27 cellular contexts compared by ENCODE assay signal in the genomic region with DNA sequence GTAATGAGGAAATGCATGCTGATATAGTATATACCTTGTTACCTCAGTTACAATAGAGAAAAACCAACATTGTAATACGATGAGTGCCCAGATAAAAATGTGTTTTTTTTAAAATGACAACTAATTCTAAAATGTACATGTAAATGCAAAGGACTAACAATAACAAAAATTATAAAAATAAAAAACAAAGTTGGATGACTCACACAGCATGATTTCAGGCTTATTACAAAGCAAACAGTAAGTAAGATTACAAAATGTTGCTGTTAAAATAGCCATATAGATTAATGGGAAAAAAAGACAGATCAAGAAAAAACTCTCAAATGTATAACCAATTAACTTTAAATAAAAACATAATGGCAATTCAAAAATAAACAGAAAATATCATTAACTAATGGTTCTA.
"Had no signal": no experiment of that assay in that cellular context is flagged by ENCODE, and none has a peak within 500 bp of the region (broad histone marks: within the 10 kb centered on the region; RNA-seq: fewer than 3 reads in every experiment).

No MANE protein-coding gene starts in this region.

- H3K9me3 ChIP-seq: neutrophil, psoas muscle, right lobe of liver, testis, thyroid gland, transverse colon, upper lobe of left lung, vagina had no signal

- H3K27me3 Mint-ChIP-seq: naive B cell; stimulated activated naive B cell treated with anti-CD40 and anti-IgM and Interleukin-4, amounts not matched to agents 10 μg/mL and 1 μg/mL and 100 μg/mL, for 72 hours had no signal

- H3K4me1 ChIP-seq: left ventricle myocardium inferior, neural progenitor cell, parathyroid adenoma, right lobe of liver, stomach, testis, thyroid gland, transverse colon, upper lobe of left lung, vagina had no signal

- H3K9ac ChIP-seq: neural progenitor cell, parathyroid adenoma had no signal

- H3K79me2 ChIP-seq: parathyroid adenoma had no signal

- H3K36me3 ChIP-seq: left ventricle myocardium inferior, neural progenitor cell, neutrophil, right lobe of liver, stomach, thyroid gland, upper lobe of left lung, vagina had no signal

- DNase-seq: hypothalamus; immature natural killer cell; islet precursor cell; left ventricle myocardium inferior; mesendoderm; naive B cell; natural killer cell; nephron progenitor cell; occipital lobe; psoas muscle; right lobe of liver; stimulated activated CD4-positive, alpha-beta T cell treated with anti-CD3 and anti-CD28 coated beads, Interleukin-12 subunit alpha, Interleukin-12 subunit beta, amount 100 ng/mL, for 4 hours; stimulated activated CD4-positive, alpha-beta T cell treated with anti-CD3 and anti-CD28 coated beads, Interleukin-15, amount 100 ng/mL, for 24 hours; stimulated activated CD4-positive, alpha-beta T cell treated with anti-CD3 and anti-CD28 coated beads, Interleukin-2, amount 100 ng/mL, for 24 hours; stimulated activated CD4-positive, alpha-beta T cell treated with anti-CD3 and anti-CD28 coated beads, Interleukin-4, amount 100 ng/mL, for 1 hour; stimulated activated naive B cell treated with anti-CD40 and anti-IgM and Interleukin-4, amounts not matched to agents 10 μg/mL and 1 μg/mL and 100 μg/mL, for 72 hours; stimulated activated naive CD8-positive, alpha-beta T cell treated with anti-CD3 and anti-CD28 coated beads, Interleukin-15, Interleukin-2, amounts not matched to agents 100 U/mL and 50 U/mL, for 24 hours; stomach; testis; thyroid gland; transverse colon; upper lobe of left lung had no signal

- H3K4me3 ChIP-seq: left ventricle myocardium inferior, neural progenitor cell, psoas muscle, right lobe of liver, stomach, testis, thyroid gland, transverse colon, upper lobe of left lung, vagina had no signal

- H3K4me1 Mint-ChIP-seq: immature natural killer cell; naive B cell; natural killer cell; nephron progenitor cell; neural progenitor cell; stimulated activated naive B cell treated with anti-CD40 and anti-IgM and Interleukin-4, amounts not matched to agents 10 μg/mL and 1 μg/mL and 100 μg/mL, for 72 hours had no signal

- ATAC-seq: natural killer cell; psoas muscle; right lobe of liver; stimulated activated naive B cell treated with anti-CD40 and anti-IgM and Interleukin-4, amounts not matched to agents 10 μg/mL and 1 μg/mL and 100 μg/mL, for 72 hours; stimulated activated naive CD8-positive, alpha-beta T cell treated with anti-CD3 and anti-CD28 coated beads, Interleukin-15, Interleukin-2, amounts not matched to agents 100 U/mL and 50 U/mL, for 24 hours had no signal

- H3K36me3 Mint-ChIP-seq: mesothelial cell of epicardium; naive B cell; neural progenitor cell; stimulated activated naive B cell treated with anti-CD40 and anti-IgM and Interleukin-4, amounts not matched to agents 10 μg/mL and 1 μg/mL and 100 μg/mL, for 72 hours had no signal

- H3K4me3 Mint-ChIP-seq: immature natural killer cell; mesothelial cell of epicardium; naive B cell; natural killer cell; nephron progenitor cell; neural progenitor cell; stimulated activated naive B cell treated with anti-CD40 and anti-IgM and Interleukin-4, amounts not matched to agents 10 μg/mL and 1 μg/mL and 100 μg/mL, for 72 hours had no signal

- H3K27me3 ChIP-seq: neural progenitor cell, neutrophil, right lobe of liver, stomach, testis, thyroid gland, transverse colon, upper lobe of left lung, vagina had no signal

- H3K27ac ChIP-seq: left ventricle myocardium inferior, neural progenitor cell, neutrophil, parathyroid adenoma, psoas muscle, right lobe of liver, stomach, testis, thyroid gland, transverse colon, upper lobe of left lung, vagina had no signal

- H3K27ac Mint-ChIP-seq: immature natural killer cell; mesothelial cell of epicardium; naive B cell; natural killer cell; nephron progenitor cell; neural progenitor cell; stimulated activated naive B cell treated with anti-CD40 and anti-IgM and Interleukin-4, amounts not matched to agents 10 μg/mL and 1 μg/mL and 100 μg/mL, for 72 hours had no signal

- H3K4me2 ChIP-seq: neural progenitor cell had no signal

- H2AFZ ChIP-seq: neural progenitor cell, parathyroid adenoma had no signal
